Comparison of ENCODE assay signal across 1 cellular context in genomic region chr15:57533062-57533735, GRCh38.
TF ChIP-seq lines count a peak whose summit lies in the region.

No MANE protein-coding gene starts in this region.

TF ChIP-seq in GM23338, 12 proteins besides CTCF, POLR2A, EP300 and RAD21 (continued from another document):
- TF ChIP-seq ZNF462 (CRISPR knock-in tag; IDR thresholded peaks at IDR 0.05) (no peak), STAT1 (IDR thresholded peaks at IDR 0.05; ENCODE audit: unreplicated experiment) (no peak), JUNB (IDR thresholded peaks at IDR 0.05; ENCODE audit: unreplicated experiment) (no peak)
